8 cellular contexts compared by ENCODE assay signal in the genomic region with DNA sequence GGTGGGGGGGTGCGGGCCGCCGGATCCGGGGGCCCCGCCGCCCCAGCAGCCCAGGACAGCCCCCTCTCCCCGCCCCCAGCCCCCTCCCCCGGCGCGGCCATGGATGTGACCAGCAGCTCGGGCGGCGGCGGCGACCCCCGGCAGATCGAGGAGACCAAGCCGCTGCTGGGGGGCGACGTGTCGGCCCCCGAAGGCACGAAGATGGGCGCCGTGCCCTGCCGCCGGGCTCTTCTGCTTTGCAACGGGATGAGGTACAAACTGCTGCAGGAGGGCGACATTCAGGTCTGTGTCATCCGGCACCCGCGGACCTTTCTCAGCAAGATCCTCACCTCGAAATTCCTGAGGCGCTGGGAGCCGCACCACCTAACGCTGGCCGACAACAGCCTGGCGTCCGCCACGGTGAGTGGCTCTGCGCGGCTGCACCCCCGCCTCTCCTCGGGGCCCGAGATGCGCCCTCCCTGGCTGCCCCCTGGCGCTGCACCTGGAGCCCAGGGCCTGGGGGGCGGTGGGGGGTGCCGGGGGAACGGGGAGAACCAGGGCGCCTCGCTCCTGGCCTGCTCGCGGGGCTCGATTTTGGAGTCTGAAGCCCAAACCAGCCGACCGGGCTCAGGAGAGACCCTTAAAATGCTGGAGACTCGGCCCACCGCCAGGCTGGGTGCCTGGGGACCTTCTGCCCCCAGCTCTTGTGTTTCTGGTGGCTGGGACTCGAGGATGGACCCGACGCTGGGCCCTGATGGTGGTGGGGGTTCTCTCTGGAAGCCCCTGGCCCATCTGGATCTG. TPM values are rescaled to one million over a fixed set of nuclear protein-coding genes. Genes with fewer than 3 reads are reported as not detected.
DNase-seq lines count a peak whose midpoint lies in the region; ATAC-seq lines count a peak whose summit lies in the region.

No MANE protein-coding gene starts in this region.

- H3K27me3 Mint-ChIP-seq in T-helper 17 cell: no peaks in the 10 kb centered on the region

- H3K27ac Mint-ChIP-seq in T-helper 17 cell: peak overlapping the region; percentile 96

- peaks cover 36% of the 10 kb centered on the region for H3K4me1 Mint-ChIP-seq in T-helper 17 cell

- peak overlapping the region; percentile 97 for H3K4me3 Mint-ChIP-seq in T-helper 17 cell

- H3K9me3 ChIP-seq in T-helper 17 cell (ENCODE audit: control insufficient read depth, low read length, poor library complexity, severe bottlenecking): no peaks in the 10 kb centered on the region

- no peaks in the 10 kb centered on the region for H3K36me3 Mint-ChIP-seq in T-helper 17 cell (ENCODE audit: low read depth)

- ATAC-seq in HG03103 (IDR thresholded peaks at IDR 0.05; ENCODE audit: low read depth, unreplicated experiment) (peak; percentile 4), T-helper 17 cell (peak; percentile 28), left lobe of liver (peak; percentile 6)
- peak; percentile 22 for ATAC-seq in stimulated activated naive CD8-positive, alpha-beta T cell treated with anti-CD3 and anti-CD28 coated beads, Interleukin-15, Interleukin-2, amounts not matched to agents 100 U/mL and 50 U/mL, for 24 hours

- DNase-seq in NOMO-1 (lab: John Stamatoyannopoulos, UW; ENCODE audit: unreplicated experiment in 2 of 2) (peak; percentile 18 to 26), NOMO-1 treated with dmso at 0.1 percent for 144 hours (lab: John Stamatoyannopoulos, UW; ENCODE audit: unreplicated experiment) (no peak), T-helper 17 cell (peak; percentile 25 to 29 (median 27)), left lobe of liver (ENCODE audit: low spot score) (peak; percentile 62), GOT3 (lab: John Stamatoyannopoulos, UW) (no peak)
- peak; percentile 27 for DNase-seq in central memory CD4-positive, alpha-beta T cell
- peak; percentile 65 for DNase-seq in stimulated activated naive CD8-positive, alpha-beta T cell treated with anti-CD3 and anti-CD28 coated beads, Interleukin-15, Interleukin-2, amounts not matched to agents 100 U/mL and 50 U/mL, for 24 hours

RNA-seq across cellular contexts. Expression of a gene that starts 0.7 kb away (rescaled TPM):
- total RNA-seq in T-helper 17 cell: 10 to 100 TPM; 42.7 to 94.5 TPM
- 15.4 TPM for total RNA-seq in left lobe of liver

Comparison
In these comparisons a context has a peak if more than half of its experiments do, and no peak if none do; other contexts are left out.
1. DNase-seq: peak in NOMO-1 (2 of 2), T-helper 17 cell (3 of 3), central memory CD4-positive, alpha-beta T cell (single experiment), left lobe of liver (single experiment) and stimulated activated naive CD8-positive, alpha-beta T cell treated with anti-CD3 and anti-CD28 coated beads, Interleukin-15, Interleukin-2, amounts not matched to agents 100 U/mL and 50 U/mL, for 24 hours (single experiment); none in NOMO-1 treated with dmso at 0.1 percent for 144 hours (single experiment) and GOT3 (single experiment).
2. Peak in every context shown above with its lines, with median percentiles within 50 percentile points of each other: ATAC-seq.